In genomic region chr16:88881675-88882357, GRCh38 we compare ENCODE assay signal across 1 cellular context.
TF ChIP-seq lines count a peak whose summit lies in the region.

No MANE protein-coding gene starts in this region.

TF ChIP-seq in GM23338, 12 proteins besides CTCF, POLR2A, EP300 and RAD21 (continued from another document):
- TF ChIP-seq, protein P1, sequence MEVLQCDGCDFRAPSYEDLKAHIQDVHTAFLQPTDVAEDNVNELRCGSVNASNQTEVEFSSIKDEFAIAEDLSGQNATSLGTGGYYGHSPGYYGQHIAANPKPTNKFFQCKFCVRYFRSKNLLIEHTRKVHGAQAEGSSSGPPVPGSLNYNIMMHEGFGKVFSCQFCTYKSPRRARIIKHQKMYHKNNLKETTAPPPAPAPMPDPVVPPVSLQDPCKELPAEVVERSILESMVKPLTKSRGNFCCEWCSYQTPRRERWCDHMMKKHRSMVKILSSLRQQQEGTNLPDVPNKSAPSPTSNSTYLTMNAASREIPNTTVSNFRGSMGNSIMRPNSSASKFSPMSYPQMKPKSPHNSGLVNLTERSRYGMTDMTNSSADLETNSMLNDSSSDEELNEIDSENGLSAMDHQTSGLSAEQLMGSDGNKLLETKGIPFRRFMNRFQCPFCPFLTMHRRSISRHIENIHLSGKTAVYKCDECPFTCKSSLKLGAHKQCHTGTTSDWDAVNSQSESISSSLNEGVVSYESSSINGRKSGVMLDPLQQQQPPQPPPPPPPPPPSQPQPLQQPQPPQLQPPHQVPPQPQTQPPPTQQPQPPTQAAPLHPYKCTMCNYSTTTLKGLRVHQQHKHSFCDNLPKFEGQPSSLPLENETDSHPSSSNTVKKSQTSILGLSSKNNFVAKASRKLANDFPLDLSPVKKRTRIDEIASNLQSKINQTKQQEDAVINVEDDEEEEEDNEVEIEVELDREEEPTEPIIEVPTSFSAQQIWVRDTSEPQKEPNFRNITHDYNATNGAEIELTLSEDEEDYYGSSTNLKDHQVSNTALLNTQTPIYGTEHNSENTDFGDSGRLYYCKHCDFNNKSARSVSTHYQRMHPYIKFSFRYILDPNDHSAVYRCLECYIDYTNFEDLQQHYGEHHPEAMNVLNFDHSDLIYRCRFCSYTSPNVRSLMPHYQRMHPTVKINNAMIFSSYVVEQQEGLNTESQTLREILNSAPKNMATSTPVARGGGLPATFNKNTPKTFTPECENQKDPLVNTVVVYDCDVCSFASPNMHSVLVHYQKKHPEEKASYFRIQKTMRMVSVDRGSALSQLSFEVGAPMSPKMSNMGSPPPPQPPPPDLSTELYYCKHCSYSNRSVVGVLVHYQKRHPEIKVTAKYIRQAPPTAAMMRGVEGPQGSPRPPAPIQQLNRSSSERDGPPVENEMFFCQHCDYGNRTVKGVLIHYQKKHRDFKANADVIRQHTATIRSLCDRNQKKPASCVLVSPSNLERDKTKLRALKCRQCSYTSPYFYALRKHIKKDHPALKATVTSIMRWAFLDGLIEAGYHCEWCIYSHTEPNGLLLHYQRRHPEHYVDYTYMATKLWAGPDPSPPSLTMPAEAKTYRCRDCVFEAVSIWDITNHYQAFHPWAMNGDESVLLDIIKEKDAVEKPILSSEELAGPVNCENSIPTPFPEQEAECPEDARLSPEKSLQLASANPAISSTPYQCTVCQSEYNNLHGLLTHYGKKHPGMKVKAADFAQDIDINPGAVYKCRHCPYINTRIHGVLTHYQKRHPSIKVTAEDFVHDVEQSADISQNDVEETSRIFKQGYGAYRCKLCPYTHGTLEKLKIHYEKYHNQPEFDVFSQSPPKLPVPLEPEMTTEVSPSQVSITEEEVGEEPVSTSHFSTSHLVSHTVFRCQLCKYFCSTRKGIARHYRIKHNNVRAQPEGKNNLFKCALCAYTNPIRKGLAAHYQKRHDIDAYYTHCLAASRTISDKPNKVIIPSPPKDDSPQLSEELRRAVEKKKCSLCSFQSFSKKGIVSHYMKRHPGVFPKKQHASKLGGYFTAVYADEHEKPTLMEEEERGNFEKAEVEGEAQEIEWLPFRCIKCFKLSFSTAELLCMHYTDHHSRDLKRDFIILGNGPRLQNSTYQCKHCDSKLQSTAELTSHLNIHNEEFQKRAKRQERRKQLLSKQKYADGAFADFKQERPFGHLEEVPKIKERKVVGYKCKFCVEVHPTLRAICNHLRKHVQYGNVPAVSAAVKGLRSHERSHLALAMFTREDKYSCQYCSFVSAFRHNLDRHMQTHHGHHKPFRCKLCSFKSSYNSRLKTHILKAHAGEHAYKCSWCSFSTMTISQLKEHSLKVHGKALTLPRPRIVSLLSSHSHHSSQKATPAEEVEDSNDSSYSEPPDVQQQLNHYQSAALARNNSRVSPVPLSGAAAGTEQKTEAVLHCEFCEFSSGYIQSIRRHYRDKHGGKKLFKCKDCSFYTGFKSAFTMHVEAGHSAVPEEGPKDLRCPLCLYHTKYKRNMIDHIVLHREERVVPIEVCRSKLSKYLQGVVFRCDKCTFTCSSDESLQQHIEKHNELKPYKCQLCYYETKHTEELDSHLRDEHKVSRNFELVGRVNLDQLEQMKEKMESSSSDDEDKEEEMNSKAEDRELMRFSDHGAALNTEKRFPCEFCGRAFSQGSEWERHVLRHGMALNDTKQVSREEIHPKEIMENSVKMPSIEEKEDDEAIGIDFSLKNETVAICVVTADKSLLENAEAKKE (CRISPR knock-in tag; IDR thresholded peaks at IDR 0.05), result no peak
- TF ChIP-seq EZH2phosphoT487 (IDR thresholded peaks at IDR 0.05; ENCODE audit: unreplicated experiment) (no peak), CREB1 (CRISPR knock-in tag; IDR thresholded peaks at IDR 0.05; ENCODE audit: low read depth) (no peak), ZNF331 (CRISPR knock-in tag; IDR thresholded peaks at IDR 0.05; ENCODE audit: low read depth) (no peak)
